In the genomic region with DNA sequence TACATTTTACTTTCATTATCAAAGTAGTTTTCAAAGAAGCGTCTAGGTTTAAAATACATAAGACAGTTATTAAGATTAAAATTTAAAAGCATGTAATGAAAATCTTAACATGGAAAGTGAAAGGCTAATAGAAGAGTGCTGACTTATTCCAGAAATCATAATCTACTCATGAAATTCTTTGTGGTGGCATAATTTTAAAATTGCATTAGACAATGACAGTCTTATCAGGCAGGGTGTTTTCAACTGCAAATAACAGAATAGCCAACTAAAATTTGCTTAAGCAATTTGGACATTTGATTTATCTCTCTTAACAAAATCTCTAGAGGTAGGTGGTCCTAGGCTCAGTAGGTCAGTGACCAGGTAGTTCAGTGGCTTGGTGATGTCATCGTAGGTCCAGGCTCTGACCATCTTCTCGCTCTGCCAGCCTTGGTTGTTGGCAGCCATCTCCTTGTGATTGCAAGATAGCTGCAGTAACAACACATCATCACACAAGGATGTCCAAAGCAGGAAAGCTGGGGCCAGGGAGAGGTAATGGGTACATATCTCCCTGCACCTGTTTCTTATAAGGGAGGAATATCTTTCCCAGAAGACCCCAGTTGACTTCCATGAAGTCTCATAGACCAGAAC, we compare ENCODE assay signal across 21 cellular contexts.
DNase-seq lines count a peak whose midpoint lies in the region; ATAC-seq, FAIRE-seq and TF ChIP-seq lines count a peak whose summit lies in the region.
"Had no signal": no experiment of that assay in that cellular context is flagged by ENCODE, and none has a peak within 500 bp of the region (broad histone marks: within the 10 kb centered on the region; RNA-seq: fewer than 3 reads in every experiment).

No MANE protein-coding gene starts in this region.

- peak overlapping the region; percentile 40 for H3K27ac ChIP-seq in CD4-positive, alpha-beta T cell (ENCODE audit: low read depth, low read length)
- H3K27ac ChIP-seq: brain microvascular endothelial cell had no signal

- peak; percentile 68 for FAIRE-seq in A204.1 (lab: Jason Lieb, UNC)
- FAIRE-seq: keratinocyte had no signal

- no peaks in the 10 kb centered on the region for H3K9me3 Mint-ChIP-seq in CD4-positive, alpha-beta T cell
- H3K9me3 Mint-ChIP-seq in activated CD8-positive, alpha-beta T cell treated with anti-CD3 and anti-CD28 coated beads for 36 hours = peaks cover 2% of the 10 kb centered on the region

- no peaks in the 10 kb centered on the region for H3K27me3 Mint-ChIP-seq in CD4-positive, alpha-beta T cell
- no peaks in the 10 kb centered on the region for H3K27me3 Mint-ChIP-seq in activated CD8-positive, alpha-beta T cell treated with anti-CD3 and anti-CD28 coated beads for 36 hours

- peaks cover 91% of the 10 kb centered on the region for H3K4me1 Mint-ChIP-seq in CD4-positive, alpha-beta T cell (ENCODE audit: low read depth)
- peaks cover 80% of the 10 kb centered on the region for H3K4me1 Mint-ChIP-seq in activated CD8-positive, alpha-beta T cell treated with anti-CD3 and anti-CD28 coated beads for 36 hours (ENCODE audit: low read depth)

- POLR2A ChIA-PET in CD4-positive, alpha-beta T cell (lab: Charles Lee) = interaction anchor here (0.6 to 5.5 kb wide), 14 partner anchors 9 to 68 kb away, joined by 3 to 36 read pairs (median 5); a partner anchor contains a TSS
- POLR2A ChIA-PET in activated CD8-positive, alpha-beta T cell treated with anti-CD3 and anti-CD28 coated beads for 36 hours (lab: Charles Lee) = interaction anchor here (0.6 to 2.0 kb wide), 12 partner anchors 9 to 60 kb away, joined by 3 to 9 read pairs (median 4); no protein-coding TSS in a partner anchor

- H3K9me3 ChIP-seq in CD4-positive, alpha-beta T cell (ENCODE audit: control insufficient read depth, low read length) = no peaks in the 10 kb centered on the region

- peaks cover 41% of the 10 kb centered on the region for H3K36me3 Mint-ChIP-seq in CD4-positive, alpha-beta T cell (ENCODE audit: low read depth)
- H3K36me3 Mint-ChIP-seq in activated CD8-positive, alpha-beta T cell treated with anti-CD3 and anti-CD28 coated beads for 36 hours (ENCODE audit: low read depth) = peaks cover 43% of the 10 kb centered on the region

- no peak for TF ChIP-seq CTCF in CD4-positive, alpha-beta T cell (IDR thresholded peaks at IDR 0.05)
- no peak for TF ChIP-seq CTCF in activated CD8-positive, alpha-beta T cell treated with anti-CD3 and anti-CD28 coated beads for 36 hours (IDR thresholded peaks at IDR 0.05)

- no peaks in the 10 kb centered on the region for H3K27me3 ChIP-seq in CD4-positive, alpha-beta T cell (ENCODE audit: control insufficient read depth, insufficient read depth, low read length)
- H3K27me3 ChIP-seq: brain microvascular endothelial cell, dorsolateral prefrontal cortex had no signal

- ATAC-seq in CD4-positive, alpha-beta T cell (ENCODE audit: poor library complexity) = no peak
- ATAC-seq in activated CD8-positive, alpha-beta T cell treated with anti-CD3 and anti-CD28 coated beads for 36 hours = peak; percentile 18
- ATAC-seq in left lobe of liver (peak; percentile 23), HG03432 (IDR thresholded peaks at IDR 0.05; ENCODE audit: unreplicated experiment) (no peak), HG03097 (IDR thresholded peaks at IDR 0.05; ENCODE audit: low FRiP score, unreplicated experiment) (no peak)
- ATAC-seq: esophagus mucosa, sciatic nerve had no signal

- intact Hi-C loops in CD4-positive, alpha-beta T cell (cut with DNase I, micrococcal nuclease) = no loop called here
- intact Hi-C loops in activated CD8-positive, alpha-beta T cell treated with anti-CD3 and anti-CD28 coated beads for 36 hours (cut with micrococcal nuclease) = no loop called here

- CTCF ChIA-PET in CD4-positive, alpha-beta T cell (lab: Charles Lee) = interaction anchor here (1.3 to 1.8 kb wide), 2 partner anchors 12 to 31 kb away, joined by 3 to 7 read pairs; no protein-coding TSS in a partner anchor
- CTCF ChIA-PET in activated CD8-positive, alpha-beta T cell treated with anti-CD3 and anti-CD28 coated beads for 36 hours (lab: Charles Lee) = interaction anchor here (1.1 to 1.9 kb wide), 6 partner anchors 9 to 14 kb away, joined by 3 to 11 read pairs (median 4); no protein-coding TSS in a partner anchor

- DNase-seq in CD4-positive, alpha-beta T cell = no peak
- no peak for DNase-seq in activated CD8-positive, alpha-beta T cell treated with anti-CD3 and anti-CD28 coated beads for 36 hours
- DNase-seq in left lobe of liver (ENCODE audit: low spot score) = no peak
- no peak for DNase-seq in cortex of kidney (lab: John Stamatoyannopoulos, UW)
- DNase-seq: activated effector memory CD4-positive, alpha-beta T cell treated with anti-CD3 and anti-CD28 coated beads, Interleukin-2, amount 50 U/mL, for 16 hours; AML-193; brain microvascular endothelial cell; DMS 273 treated with DMSO at 0.1 percent for 48 hours; dorsolateral prefrontal cortex; HCEC 1CT; head of caudate nucleus; MV-4-11; NCI-H2029 treated with DMSO at 0.1 percent for 48 hours; NCI-H510A treated with DMSO at 0.1 percent for 48 hours; occipital lobe had no signal

- peak overlapping the region; percentile 65 for H3K4me3 Mint-ChIP-seq in CD4-positive, alpha-beta T cell
- peak overlapping the region; percentile 61 for H3K4me3 Mint-ChIP-seq in activated CD8-positive, alpha-beta T cell treated with anti-CD3 and anti-CD28 coated beads for 36 hours

- peak overlapping the region; percentile 94 for H3K27ac Mint-ChIP-seq in CD4-positive, alpha-beta T cell
- peak overlapping the region; percentile 96 for H3K27ac Mint-ChIP-seq in activated CD8-positive, alpha-beta T cell treated with anti-CD3 and anti-CD28 coated beads for 36 hours

Comparison
In these comparisons a context has a peak if more than half of its experiments do, and no peak if none do; other contexts are left out.
1. ATAC-seq: peak in activated CD8-positive, alpha-beta T cell treated with anti-CD3 and anti-CD28 coated beads for 36 hours (single experiment) and left lobe of liver (single experiment); none in CD4-positive, alpha-beta T cell (single experiment), HG03432 (single experiment) and HG03097 (single experiment).